In the genomic region with DNA sequence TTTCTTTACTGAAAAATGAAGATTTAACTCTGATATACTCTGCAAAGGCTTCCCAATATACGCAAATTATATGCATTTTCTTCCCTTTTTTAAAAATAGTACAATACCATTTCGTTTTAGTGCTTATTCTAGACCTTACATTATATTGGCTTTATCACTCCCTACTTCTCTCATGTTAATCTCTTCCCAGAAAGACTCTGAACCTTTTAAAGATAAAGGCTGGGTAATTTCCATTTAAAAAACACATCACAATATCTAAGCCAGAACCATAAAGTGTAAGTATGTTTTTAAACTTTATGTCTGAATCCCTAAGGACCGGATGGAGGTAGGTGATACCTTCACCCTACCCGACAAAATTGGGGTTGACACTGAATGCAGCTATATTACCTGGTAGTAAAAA, we compare ENCODE assay signal across 1 cellular context.
TF ChIP-seq lines count a peak whose summit lies in the region.

No MANE protein-coding gene starts in this region.

TF ChIP-seq in H1, 55 proteins besides CTCF, POLR2A, EP300 and RAD21 (continued from another document):
- TF ChIP-seq, protein P1, sequence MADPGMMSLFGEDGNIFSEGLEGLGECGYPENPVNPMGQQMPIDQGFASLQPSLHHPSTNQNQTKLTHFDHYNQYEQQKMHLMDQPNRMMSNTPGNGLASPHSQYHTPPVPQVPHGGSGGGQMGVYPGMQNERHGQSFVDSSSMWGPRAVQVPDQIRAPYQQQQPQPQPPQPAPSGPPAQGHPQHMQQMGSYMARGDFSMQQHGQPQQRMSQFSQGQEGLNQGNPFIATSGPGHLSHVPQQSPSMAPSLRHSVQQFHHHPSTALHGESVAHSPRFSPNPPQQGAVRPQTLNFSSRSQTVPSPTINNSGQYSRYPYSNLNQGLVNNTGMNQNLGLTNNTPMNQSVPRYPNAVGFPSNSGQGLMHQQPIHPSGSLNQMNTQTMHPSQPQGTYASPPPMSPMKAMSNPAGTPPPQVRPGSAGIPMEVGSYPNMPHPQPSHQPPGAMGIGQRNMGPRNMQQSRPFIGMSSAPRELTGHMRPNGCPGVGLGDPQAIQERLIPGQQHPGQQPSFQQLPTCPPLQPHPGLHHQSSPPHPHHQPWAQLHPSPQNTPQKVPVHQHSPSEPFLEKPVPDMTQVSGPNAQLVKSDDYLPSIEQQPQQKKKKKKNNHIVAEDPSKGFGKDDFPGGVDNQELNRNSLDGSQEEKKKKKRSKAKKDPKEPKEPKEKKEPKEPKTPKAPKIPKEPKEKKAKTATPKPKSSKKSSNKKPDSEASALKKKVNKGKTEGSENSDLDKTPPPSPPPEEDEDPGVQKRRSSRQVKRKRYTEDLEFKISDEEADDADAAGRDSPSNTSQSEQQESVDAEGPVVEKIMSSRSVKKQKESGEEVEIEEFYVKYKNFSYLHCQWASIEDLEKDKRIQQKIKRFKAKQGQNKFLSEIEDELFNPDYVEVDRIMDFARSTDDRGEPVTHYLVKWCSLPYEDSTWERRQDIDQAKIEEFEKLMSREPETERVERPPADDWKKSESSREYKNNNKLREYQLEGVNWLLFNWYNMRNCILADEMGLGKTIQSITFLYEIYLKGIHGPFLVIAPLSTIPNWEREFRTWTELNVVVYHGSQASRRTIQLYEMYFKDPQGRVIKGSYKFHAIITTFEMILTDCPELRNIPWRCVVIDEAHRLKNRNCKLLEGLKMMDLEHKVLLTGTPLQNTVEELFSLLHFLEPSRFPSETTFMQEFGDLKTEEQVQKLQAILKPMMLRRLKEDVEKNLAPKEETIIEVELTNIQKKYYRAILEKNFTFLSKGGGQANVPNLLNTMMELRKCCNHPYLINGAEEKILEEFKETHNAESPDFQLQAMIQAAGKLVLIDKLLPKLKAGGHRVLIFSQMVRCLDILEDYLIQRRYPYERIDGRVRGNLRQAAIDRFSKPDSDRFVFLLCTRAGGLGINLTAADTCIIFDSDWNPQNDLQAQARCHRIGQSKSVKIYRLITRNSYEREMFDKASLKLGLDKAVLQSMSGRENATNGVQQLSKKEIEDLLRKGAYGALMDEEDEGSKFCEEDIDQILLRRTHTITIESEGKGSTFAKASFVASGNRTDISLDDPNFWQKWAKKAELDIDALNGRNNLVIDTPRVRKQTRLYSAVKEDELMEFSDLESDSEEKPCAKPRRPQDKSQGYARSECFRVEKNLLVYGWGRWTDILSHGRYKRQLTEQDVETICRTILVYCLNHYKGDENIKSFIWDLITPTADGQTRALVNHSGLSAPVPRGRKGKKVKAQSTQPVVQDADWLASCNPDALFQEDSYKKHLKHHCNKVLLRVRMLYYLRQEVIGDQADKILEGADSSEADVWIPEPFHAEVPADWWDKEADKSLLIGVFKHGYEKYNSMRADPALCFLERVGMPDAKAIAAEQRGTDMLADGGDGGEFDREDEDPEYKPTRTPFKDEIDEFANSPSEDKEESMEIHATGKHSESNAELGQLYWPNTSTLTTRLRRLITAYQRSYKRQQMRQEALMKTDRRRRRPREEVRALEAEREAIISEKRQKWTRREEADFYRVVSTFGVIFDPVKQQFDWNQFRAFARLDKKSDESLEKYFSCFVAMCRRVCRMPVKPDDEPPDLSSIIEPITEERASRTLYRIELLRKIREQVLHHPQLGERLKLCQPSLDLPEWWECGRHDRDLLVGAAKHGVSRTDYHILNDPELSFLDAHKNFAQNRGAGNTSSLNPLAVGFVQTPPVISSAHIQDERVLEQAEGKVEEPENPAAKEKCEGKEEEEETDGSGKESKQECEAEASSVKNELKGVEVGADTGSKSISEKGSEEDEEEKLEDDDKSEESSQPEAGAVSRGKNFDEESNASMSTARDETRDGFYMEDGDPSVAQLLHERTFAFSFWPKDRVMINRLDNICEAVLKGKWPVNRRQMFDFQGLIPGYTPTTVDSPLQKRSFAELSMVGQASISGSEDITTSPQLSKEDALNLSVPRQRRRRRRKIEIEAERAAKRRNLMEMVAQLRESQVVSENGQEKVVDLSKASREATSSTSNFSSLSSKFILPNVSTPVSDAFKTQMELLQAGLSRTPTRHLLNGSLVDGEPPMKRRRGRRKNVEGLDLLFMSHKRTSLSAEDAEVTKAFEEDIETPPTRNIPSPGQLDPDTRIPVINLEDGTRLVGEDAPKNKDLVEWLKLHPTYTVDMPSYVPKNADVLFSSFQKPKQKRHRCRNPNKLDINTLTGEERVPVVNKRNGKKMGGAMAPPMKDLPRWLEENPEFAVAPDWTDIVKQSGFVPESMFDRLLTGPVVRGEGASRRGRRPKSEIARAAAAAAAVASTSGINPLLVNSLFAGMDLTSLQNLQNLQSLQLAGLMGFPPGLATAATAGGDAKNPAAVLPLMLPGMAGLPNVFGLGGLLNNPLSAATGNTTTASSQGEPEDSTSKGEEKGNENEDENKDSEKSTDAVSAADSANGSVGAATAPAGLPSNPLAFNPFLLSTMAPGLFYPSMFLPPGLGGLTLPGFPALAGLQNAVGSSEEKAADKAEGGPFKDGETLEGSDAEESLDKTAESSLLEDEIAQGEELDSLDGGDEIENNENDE (IDR thresholded peaks at IDR 0.05; ENCODE audit: insufficient replicate concordance, low read length): no peak
- TF ChIP-seq SAP30 (IDR thresholded peaks at IDR 0.05; ENCODE audit: insufficient read depth, insufficient replicate concordance, low read length) (no peak), PHF8 (conservative IDR thresholded peaks at IDR 0.05; ENCODE audit: low read depth, low read length) (no peak), KDM4A (IDR thresholded peaks at IDR 0.05; ENCODE audit: low read depth, low read length, severe bottlenecking) (no peak), CREB1 (IDR thresholded peaks at IDR 0.05) (no peak), YY1 (IDR thresholded peaks at IDR 0.05; ENCODE audit: low read depth, low read length) (no peak), RNF2 (IDR thresholded peaks at IDR 0.05; ENCODE audit: borderline replicate concordance, low read depth, low read length, missing control alignments, poor library complexity, severe bottlenecking) (no peak)
- TF ChIP-seq, protein P2, sequence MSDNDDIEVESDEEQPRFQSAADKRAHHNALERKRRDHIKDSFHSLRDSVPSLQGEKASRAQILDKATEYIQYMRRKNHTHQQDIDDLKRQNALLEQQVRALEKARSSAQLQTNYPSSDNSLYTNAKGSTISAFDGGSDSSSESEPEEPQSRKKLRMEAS (IDR thresholded peaks at IDR 0.05): no peak
